ENCODE assay signal across 21 cellular contexts in the genomic region with DNA sequence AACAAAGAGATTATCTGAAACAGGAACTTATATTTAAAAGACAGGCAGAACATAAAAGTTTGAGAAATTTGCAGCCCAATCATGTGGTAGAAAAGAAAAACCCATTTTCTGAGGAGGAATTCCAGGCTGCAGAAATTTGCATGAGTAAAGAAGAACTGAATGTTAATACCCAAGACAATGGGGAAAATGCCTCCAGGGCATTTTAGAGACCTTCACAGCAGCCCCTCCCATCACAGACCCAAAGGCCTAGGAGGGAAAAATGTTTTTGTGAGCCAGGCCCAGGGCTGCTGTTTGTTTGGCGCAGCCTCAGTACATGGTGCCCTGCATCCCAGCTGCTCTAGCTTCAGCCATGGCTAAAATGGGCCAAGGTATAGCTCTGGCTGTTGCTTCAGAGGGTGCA.
"Had no signal": no experiment of that assay in that cellular context is flagged by ENCODE, and none has a peak within 500 bp of the region (broad histone marks: within the 10 kb centered on the region; RNA-seq: fewer than 3 reads in every experiment).

No MANE protein-coding gene starts in this region.

- H3K9me3 ChIP-seq: MG63, SK-N-SH had no signal

- H3K4me3 ChIP-seq: MG63 had no signal

- H3K27ac ChIP-seq: RWPE1 had no signal

- H3K9ac ChIP-seq: SK-N-SH had no signal

- H3K36me3 ChIP-seq: MG63 had no signal

- ATAC-seq: Panc1, PC-3 had no signal

- H3K27me3 ChIP-seq: MG63 had no signal

- DNase-seq: KBM-7, MG63, NCI-H1092, NCI-H1105 treated with DMSO at 0.1 percent for 48 hours, NCI-H1436, NCI-H187, NCI-H2029, NCI-H2081 treated with DMSO at 0.1 percent for 48 hours, NCI-H2171, NCI-H226, NCI-H446, NCI-H510A, NCI-H524 treated with DMSO at 0.1 percent for 48 hours, NCI-H69, NCI-H774, PC-3, SHP77, SK-N-SH, SW 1271 had no signal
